Comparison of ENCODE assay signal across 17 cellular contexts in the genomic region with DNA sequence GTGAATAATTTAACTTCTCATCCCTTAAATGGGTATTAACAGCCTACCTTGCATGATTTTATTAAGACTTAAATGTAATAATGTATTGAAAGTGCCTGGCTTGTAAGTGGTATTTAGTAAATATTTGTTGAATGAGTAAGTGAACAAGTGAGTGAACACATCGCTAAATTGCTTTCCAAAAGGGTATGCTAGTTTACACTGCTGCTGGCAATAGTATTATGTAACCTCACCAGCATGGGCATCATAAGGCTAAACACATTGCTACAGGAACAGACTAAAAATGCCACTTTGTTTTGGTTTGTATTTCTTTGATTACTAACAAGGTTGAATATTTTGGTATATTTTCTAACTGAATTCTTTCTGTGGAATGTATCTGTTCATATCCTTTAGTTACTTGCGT. TPM values are rescaled to one million over a fixed set of nuclear protein-coding genes. Genes with fewer than 3 reads are reported as not detected.
DNase-seq lines count a peak whose midpoint lies in the region; ATAC-seq, FAIRE-seq and TF ChIP-seq lines count a peak whose summit lies in the region.
"Had no signal": no experiment of that assay in that cellular context is flagged by ENCODE, and none has a peak within 500 bp of the region (broad histone marks: within the 10 kb centered on the region; RNA-seq: fewer than 3 reads in every experiment).

No MANE protein-coding gene starts in this region.

- no peak overlapping the region for H3K4me3 ChIP-seq in retinal pigment epithelial cell (ENCODE audit: low read length)
- H3K4me3 ChIP-seq: GM12878, upper lobe of left lung had no signal

- FAIRE-seq in frontal cortex (lab: Jason Lieb, UNC) = no peak
- FAIRE-seq: GM12878 had no signal

- peak overlapping the region; percentile 52 for H3K27ac Mint-ChIP-seq in activated T-cell treated with anti-CD3 and anti-CD28 coated beads, Interleukin-2, amount 50 U/mL, for 24 hours
- H3K27ac Mint-ChIP-seq in natural killer cell = no peak overlapping the region

- intact Hi-C loops in natural killer cell (cut with micrococcal nuclease) = no loop called here

- H3K27me3 Mint-ChIP-seq in activated T-cell treated with anti-CD3 and anti-CD28 coated beads, Interleukin-2, amount 50 U/mL, for 24 hours = no peaks in the 10 kb centered on the region
- no peaks in the 10 kb centered on the region for H3K27me3 Mint-ChIP-seq in natural killer cell (ENCODE audit: low read depth in 2 of 2)

- peaks cover 60% of the 10 kb centered on the region for H3K4me1 Mint-ChIP-seq in activated T-cell treated with anti-CD3 and anti-CD28 coated beads, Interleukin-2, amount 50 U/mL, for 24 hours (ENCODE audit: low read depth)
- peaks cover 17 to 37% of the 10 kb centered on the region in 2 donors for H3K4me1 Mint-ChIP-seq in natural killer cell

- H3K36me3 Mint-ChIP-seq in activated T-cell treated with anti-CD3 and anti-CD28 coated beads, Interleukin-2, amount 50 U/mL, for 24 hours (ENCODE audit: low read depth) = peaks cover 98% of the 10 kb centered on the region
- H3K36me3 Mint-ChIP-seq in natural killer cell = peaks cover 12% of the 10 kb centered on the region

- DNase-seq in activated T-cell treated with anti-CD3 and anti-CD28 coated beads, Interleukin-2, amount 50 U/mL, for 24 hours = no peak
- DNase-seq in activated T-cell treated with anti-CD3 and anti-CD28 coated beads, Interleukin-2, amount 50 U/mL, for 48 hours = no peak
- DNase-seq in RKO (ENCODE audit: low spot score) (peak; percentile 41), fibroblast of gingiva (ENCODE audit: low read depth) (peak; percentile 64), retinal pigment epithelial cell (ENCODE audit: low read depth) (peak; percentile 51), natural killer cell (no peak), frontal cortex (ENCODE audit: low spot score in 2 of 2) (no peak), NCI-H2227 treated with DMSO at 0.1 percent for 48 hours (lab: John Stamatoyannopoulos, UW) (no peak)
- DNase-seq: activated CD4-positive, alpha-beta T cell treated with anti-CD3 and anti-CD28 coated beads for 48 hours; erythroblast; NCI-H1417; NCI-H510A treated with DMSO at 0.1 percent for 48 hours; occipital lobe; T-helper 1 cell; upper lobe of left lung had no signal

- no peak for ATAC-seq in natural killer cell
- ATAC-seq: GM12878 had no signal

- TF ChIP-seq CTCF in retinal pigment epithelial cell (conservative IDR thresholded peaks at IDR 0.05; ENCODE audit: low read depth, low read length) (no peak), natural killer cell (IDR thresholded peaks at IDR 0.05) (no peak)

- H3K9me3 Mint-ChIP-seq in activated T-cell treated with anti-CD3 and anti-CD28 coated beads, Interleukin-2, amount 50 U/mL, for 24 hours = no peaks in the 10 kb centered on the region
- H3K9me3 Mint-ChIP-seq in natural killer cell = no peaks in the 10 kb centered on the region
- H3K9me3 Mint-ChIP-seq: mesothelial cell of epicardium had no signal

- no peak overlapping the region for H3K4me3 Mint-ChIP-seq in activated T-cell treated with anti-CD3 and anti-CD28 coated beads, Interleukin-2, amount 50 U/mL, for 24 hours
- no peak overlapping the region for H3K4me3 Mint-ChIP-seq in natural killer cell
- H3K4me3 Mint-ChIP-seq: mesothelial cell of epicardium had no signal

RNA-seq across cellular contexts. Expression of a gene that starts 9.8 kb away (rescaled TPM):
- total RNA-seq in natural killer cell (10 to 100 TPM; 45.1 to 53.2 (median 49.1) TPM), frontal cortex (64.8 TPM)

RNA-seq across cellular contexts. Expression of a gene that starts 34.2 kb away (rescaled TPM):
- total RNA-seq in natural killer cell (10 to 100 TPM; 13.6 to 19.2 (median 18.0) TPM), frontal cortex (37.5 TPM)

Comparison
In these comparisons a context has a peak if more than half of its experiments do, and no peak if none do; other contexts are left out.
1. DNase-seq: peak in RKO (single experiment), fibroblast of gingiva (single experiment) and retinal pigment epithelial cell (single experiment); none in activated T-cell treated with anti-CD3 and anti-CD28 coated beads, Interleukin-2, amount 50 U/mL, for 24 hours (single experiment), activated T-cell treated with anti-CD3 and anti-CD28 coated beads, Interleukin-2, amount 50 U/mL, for 48 hours (0 of 2), natural killer cell (single experiment), frontal cortex (0 of 2) and NCI-H2227 treated with DMSO at 0.1 percent for 48 hours (single experiment).